ENCODE assay signal across 8 cellular contexts in the genomic region with DNA sequence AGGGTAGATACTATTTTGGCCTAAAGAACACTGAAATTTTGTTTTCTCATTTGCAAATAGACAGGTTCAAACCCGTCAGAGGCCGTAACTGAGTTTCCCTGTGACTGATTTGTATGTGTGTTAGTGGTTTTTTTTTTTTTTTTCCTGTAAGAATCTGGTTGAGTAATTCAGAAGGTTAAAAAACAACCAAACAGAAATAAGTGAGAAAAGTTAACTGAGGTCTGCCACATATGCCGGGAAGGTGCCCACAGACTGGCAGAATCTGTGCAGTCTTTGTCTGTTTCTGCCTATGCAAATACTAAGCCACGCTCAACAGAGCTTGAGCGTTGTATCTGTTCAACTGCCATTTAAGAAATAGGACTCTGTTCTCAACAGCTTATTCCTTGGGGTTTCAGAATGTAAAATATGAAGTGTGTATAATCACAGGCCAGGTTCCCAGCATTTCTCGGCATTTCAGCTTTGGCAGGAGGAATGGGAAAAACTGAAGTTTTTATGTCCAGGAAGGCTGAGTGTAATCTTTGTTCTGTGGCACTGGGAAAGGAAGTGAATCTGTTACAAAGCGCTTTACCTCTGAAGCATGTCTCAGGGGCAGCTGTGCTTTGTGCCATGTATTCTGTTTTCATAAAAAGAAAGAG.
DNase-seq lines count a peak whose midpoint lies in the region; ATAC-seq and TF ChIP-seq lines count a peak whose summit lies in the region.

No MANE protein-coding gene starts in this region.

- H3K27ac Mint-ChIP-seq in CD8-positive, alpha-beta T cell = peak overlapping the region; percentile 98

- no peak overlapping the region for H3K9ac ChIP-seq in HUES6 (ENCODE audit: low read length)

- H3K27ac ChIP-seq in CD8-positive, alpha-beta T cell (ENCODE audit: low read depth, low read length) = peak overlapping the region; percentile 28
- H3K27ac ChIP-seq in HUES6 (ENCODE audit: low read depth, low read length) (peak overlapping the region; percentile 91), lung (ENCODE audit: low read depth in 1 of 2, low read length in 1 of 2) (peak overlapping the region in 1 of 2 donors; percentile 47), vagina (peak overlapping the region; percentile 46)

- peaks cover 6% of the 10 kb centered on the region for H3K9me3 Mint-ChIP-seq in CD8-positive, alpha-beta T cell

- 31 to 50% methylated on average over 7 of the region's 7 CpGs for WGBS in lung, 2 donors

- peaks cover 12% of the 10 kb centered on the region for H3K36me3 ChIP-seq in CD8-positive, alpha-beta T cell (ENCODE audit: insufficient read depth, low read length)
- H3K36me3 ChIP-seq in HUES6 (ENCODE audit: control insufficient read depth, insufficient read depth, low read length) (no peaks in the 10 kb centered on the region), lung (ENCODE audit: control insufficient read depth in 2 of 2, insufficient read depth in 2 of 2, low read length in 2 of 2) (no peaks in the 10 kb centered on the region), vagina (no peaks in the 10 kb centered on the region)

- H3K36me3 Mint-ChIP-seq in CD8-positive, alpha-beta T cell = peaks cover 71% of the 10 kb centered on the region

- no peak for TF ChIP-seq CTCF in CD8-positive, alpha-beta T cell (IDR thresholded peaks at IDR 0.05)
- TF ChIP-seq CTCF in lung (IDR thresholded peaks at IDR 0.05; ENCODE audit: control extremely low read depth, extremely low read depth) (no peak), vagina (IDR thresholded peaks at IDR 0.05) (no peak)

- DNase-seq in CD8-positive, alpha-beta T cell = peak; percentile 28 to 82 (median 62)
- peak; percentile 82 for DNase-seq in activated effector memory CD4-positive, alpha-beta T cell treated with anti-CD3 and anti-CD28 coated beads, Interleukin-2, amount 50 U/mL, for 16 hours
- DNase-seq in lung (ENCODE audit: low spot score) (no peak), vagina (ENCODE audit: extremely low spot score in 2 of 2) (no peak), NCI-H446 treated with DMSO at 0.1 percent for 48 hours (lab: John Stamatoyannopoulos, UW) (no peak), GM19238 (ENCODE audit: insufficient read length, low spot score) (no peak)

- H3K27me3 ChIP-seq in CD8-positive, alpha-beta T cell (ENCODE audit: insufficient read depth, low read length) = no peaks in the 10 kb centered on the region
- H3K27me3 ChIP-seq in HUES6 (ENCODE audit: control insufficient read depth, insufficient read depth, low read length) = no peaks in the 10 kb centered on the region
- no peaks in the 10 kb centered on the region for H3K27me3 ChIP-seq in lung (ENCODE audit: control insufficient read depth, insufficient read depth)
- H3K27me3 ChIP-seq in vagina = no peaks in the 10 kb centered on the region

- H3K4me1 ChIP-seq in CD8-positive, alpha-beta T cell (ENCODE audit: insufficient read depth, low read length) = peaks cover 97% of the 10 kb centered on the region
- peaks cover 69% of the 10 kb centered on the region for H3K4me1 ChIP-seq in HUES6 (ENCODE audit: control insufficient read depth, insufficient read depth, low read length)
- H3K4me1 ChIP-seq in lung (ENCODE audit: control insufficient read depth in 2 of 2, insufficient read depth in 2 of 2, low read length in 2 of 2) = peaks cover 4 to 7% of the 10 kb centered on the region in 2 donors
- peaks cover 42% of the 10 kb centered on the region for H3K4me1 ChIP-seq in vagina

- CTCF ChIA-PET in CD8-positive, alpha-beta T cell (lab: Charles Lee) = interaction anchor here (0.7 to 2.2 kb wide), 11 partner anchors 11 to 205 kb away, joined by 3 to 11 read pairs (median 3); partner anchors contain the start of gene HIF1A

- peak overlapping the region; percentile 71 for H3K4me3 Mint-ChIP-seq in CD8-positive, alpha-beta T cell

- H3K27me3 Mint-ChIP-seq in CD8-positive, alpha-beta T cell (ENCODE audit: low read depth) = no peaks in the 10 kb centered on the region

- no peak for TF ChIP-seq POLR2A in vagina (IDR thresholded peaks at IDR 0.05)

- ATAC-seq in CD8-positive, alpha-beta T cell = peak; percentile 85
- ATAC-seq in GM21390 (IDR thresholded peaks at IDR 0.05; ENCODE audit: unreplicated experiment) (peak; percentile 75), lung (ENCODE audit: insufficient read depth, low FRiP score) (peak; percentile 23)

- intact Hi-C loops in CD8-positive, alpha-beta T cell (cut with DNase I, micrococcal nuclease) = loop anchor here (1.0 to 5.0 kb wide), 5 partner anchors 8 to 44 kb away; no protein-coding TSS in a partner anchor
- intact Hi-C loops in vagina (cut with DNase I) = no loop called here

- H3K4me3 ChIP-seq in CD8-positive, alpha-beta T cell (ENCODE audit: low read depth, low read length) = no peak overlapping the region
- H3K4me3 ChIP-seq in HUES6 (ENCODE audit: low read depth, low read length) = no peak overlapping the region
- H3K4me3 ChIP-seq in lung = no peak overlapping the region
- no peak overlapping the region for H3K4me3 ChIP-seq in vagina

- POLR2A ChIA-PET in CD8-positive, alpha-beta T cell (lab: Charles Lee) = interaction anchor here (0.6 to 1.8 kb wide), 9 partner anchors 8 to 236 kb away, joined by 3 to 14 read pairs (median 4); no protein-coding TSS in a partner anchor

- peaks cover 96% of the 10 kb centered on the region for H3K4me1 Mint-ChIP-seq in CD8-positive, alpha-beta T cell (ENCODE audit: low read depth)

- no peaks in the 10 kb centered on the region for H3K9me3 ChIP-seq in CD8-positive, alpha-beta T cell (ENCODE audit: low read length)
- H3K9me3 ChIP-seq in HUES6 (ENCODE audit: control insufficient read depth, insufficient read depth, low read depth, low read length) = no peaks in the 10 kb centered on the region
- H3K9me3 ChIP-seq in lung (ENCODE audit: control insufficient read depth in 2 of 2, insufficient read depth in 1 of 2, low read length in 1 of 2) = no peaks in the 10 kb centered on the region
- no peaks in the 10 kb centered on the region for H3K9me3 ChIP-seq in vagina

Comparison
In these comparisons a context has a peak if more than half of its experiments do, and no peak if none do; other contexts are left out.
1. ATAC-seq: peak in every context shown above with its lines; median percentile 85 in CD8-positive, alpha-beta T cell; 75 in GM21390; 23 in lung.
2. DNase-seq: peak in CD8-positive, alpha-beta T cell (7 of 7) and activated effector memory CD4-positive, alpha-beta T cell treated with anti-CD3 and anti-CD28 coated beads, Interleukin-2, amount 50 U/mL, for 16 hours (single experiment); none in lung (single experiment), vagina (0 of 2), NCI-H446 treated with DMSO at 0.1 percent for 48 hours (single experiment) and GM19238 (single experiment).